ENCODE assay signal across 9 cellular contexts in genomic region chr3:24678021-24678420, GRCh38.
DNase-seq lines count a peak whose midpoint lies in the region; ATAC-seq and TF ChIP-seq lines count a peak whose summit lies in the region.
"Had no signal": no experiment of that assay in that cellular context is flagged by ENCODE, and none has a peak within 500 bp of the region (broad histone marks: within the 10 kb centered on the region; RNA-seq: fewer than 3 reads in every experiment).

No MANE protein-coding gene starts in this region.

- H3K9me3 ChIP-seq in smooth muscle cell (replicated peaks; ENCODE audit: low read depth) = no peaks in the 10 kb centered on the region
- H3K9me3 ChIP-seq: neutrophil had no signal

- no peaks in the 10 kb centered on the region for H4K20me1 ChIP-seq in smooth muscle cell (ENCODE audit: low read depth)

- DNase-seq in astrocyte of the cerebellum (ENCODE audit: low read depth) (no peak), smooth muscle cell (lab: John Stamatoyannopoulos, UW; ENCODE audit: unreplicated experiment) (no peak), GM10266 (ENCODE audit: extremely low spot score) (no peak), Ammon's horn (ENCODE audit: low spot score) (no peak)
- DNase-seq in activated CD8-positive, alpha-beta memory T cell treated with anti-CD3 and anti-CD28 coated beads for 24 hours = no peak
- DNase-seq: GOT3 had no signal

- no peaks in the 10 kb centered on the region for H3K79me2 ChIP-seq in smooth muscle cell (ENCODE audit: low read depth)

- no peaks in the 10 kb centered on the region for H3K4me1 ChIP-seq in smooth muscle cell (ENCODE audit: low read depth)

- 25% methylated on average over 2 of the region's 2 CpGs for WGBS in smooth muscle cell (ENCODE audit: low lambda C conversion rate)

- TF ChIP-seq CTCF in astrocyte of the cerebellum (IDR thresholded peaks at IDR 0.05; ENCODE audit: low read depth, low read length, missing control alignments) (no peak), smooth muscle cell (IDR thresholded peaks at IDR 0.05; ENCODE audit: borderline replicate concordance, insufficient read depth, poor library complexity, severe bottlenecking) (no peak), GM10266 (IDR thresholded peaks at IDR 0.05; ENCODE audit: control insufficient read depth, insufficient read depth, low read depth, missing control alignments) (no peak)

- peak overlapping the region; percentile 72 for H3K4me2 ChIP-seq in smooth muscle cell

- H3K27ac ChIP-seq in smooth muscle cell (ENCODE audit: low read depth) = peak overlapping the region; percentile 82
- H3K27ac ChIP-seq: neutrophil had no signal

- no peak overlapping the region for H2AFZ ChIP-seq in smooth muscle cell (ENCODE audit: low read depth)

- H3K27me3 ChIP-seq in smooth muscle cell (ENCODE audit: low read depth) = no peaks in the 10 kb centered on the region

- H3K4me3 ChIP-seq in astrocyte of the cerebellum (ENCODE audit: low read depth, low read length) = peak overlapping the region; percentile 23
- H3K4me3 ChIP-seq in smooth muscle cell = peak overlapping the region; percentile 4

- H3K9ac ChIP-seq in smooth muscle cell (ENCODE audit: low read depth) = peak overlapping the region; percentile 42

- no peaks in the 10 kb centered on the region for H3K36me3 ChIP-seq in smooth muscle cell (ENCODE audit: low read depth)
- H3K36me3 ChIP-seq: neutrophil had no signal

- ATAC-seq in GM19463 (IDR thresholded peaks at IDR 0.05; ENCODE audit: unreplicated experiment) = peak; percentile 31
- peak; percentile 35 for ATAC-seq in HG03378 (IDR thresholded peaks at IDR 0.05; ENCODE audit: unreplicated experiment)

- peaks cover 22% of the 10 kb centered on the region for H3F3A ChIP-seq in smooth muscle cell (ENCODE audit: low read depth)

- in situ Hi-C loops in astrocyte of the cerebellum (cut with HindIII; ENCODE audit: low sequenced_read_pairs) = no loop called here
